Comparison of ENCODE assay signal across 34 cellular contexts in genomic region chr1:118013938-118014337, GRCh38.
"Had no signal": no experiment of that assay in that cellular context is flagged by ENCODE, and none has a peak within 500 bp of the region (broad histone marks: within the 10 kb centered on the region; RNA-seq: fewer than 3 reads in every experiment).

No MANE protein-coding gene starts in this region.

- H3K36me3 ChIP-seq: MG63 had no signal

- H3K4me3 ChIP-seq: MG63 had no signal

- H3K27me3 ChIP-seq: MG63 had no signal

- H3K9me3 ChIP-seq: MG63 had no signal

- DNase-seq: Karpas-422, Kasumi-1, MG63, MM.1S, MV-4-11, NCI-H1048, NCI-H1092, NCI-H1092 treated with DMSO at 0.1 percent for 48 hours, NCI-H1105, NCI-H1105 treated with DMSO at 0.1 percent for 48 hours, NCI-H1417, NCI-H1417 treated with DMSO at 0.1 percent for 48 hours, NCI-H1436, NCI-H1436 treated with DMSO at 0.1 percent for 48 hours, NCI-H146, NCI-H1694, NCI-H1694 treated with DMSO at 0.1 percent for 48 hours, NCI-H187, NCI-H187 treated with DMSO at 0.1 percent for 48 hours, NCI-H1930, NCI-H2029, NCI-H2029 treated with DMSO at 0.1 percent for 48 hours, NCI-H2081, NCI-H2081 treated with DMSO at 0.1 percent for 48 hours, NCI-H2107, NCI-H2171, NCI-H2171 treated with DMSO at 0.1 percent for 48 hours, NCI-H2227 treated with DMSO at 0.1 percent for 48 hours, NCI-H226, NCI-H345, NCI-H446, NCI-H446 treated with DMSO at 0.1 percent for 48 hours, NCI-H510A, NCI-H510A treated with DMSO at 0.1 percent for 48 hours had no signal
